8 cellular contexts compared by ENCODE assay signal in the genomic region with DNA sequence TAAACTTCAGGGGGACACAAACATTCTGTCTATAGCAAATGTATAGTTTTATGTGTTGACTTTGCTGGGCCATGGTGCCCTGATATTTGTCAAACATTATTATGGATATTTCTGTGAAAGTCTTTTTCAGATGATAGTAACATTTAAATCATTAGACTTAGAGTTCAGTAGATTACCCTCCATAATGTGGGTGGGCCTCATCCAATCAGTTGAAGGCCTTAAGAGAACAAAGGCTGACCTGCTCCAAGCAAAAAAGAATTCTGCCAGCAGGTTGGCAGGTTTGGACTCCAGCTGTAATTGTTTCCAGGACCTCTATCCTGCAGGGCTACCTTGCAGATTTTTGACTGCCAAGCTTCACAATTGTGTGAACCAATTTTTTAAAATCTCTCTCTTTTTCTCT.
"Had no signal": no experiment of that assay in that cellular context is flagged by ENCODE, and none has a peak within 500 bp of the region (broad histone marks: within the 10 kb centered on the region; RNA-seq: fewer than 3 reads in every experiment).

No MANE protein-coding gene starts in this region.

- FAIRE-seq: G401.6, GM12878, GM12891, GM12892, GM18507, GM19239 had no signal

- ATAC-seq: GM12878 had no signal

- H3K4me3 ChIP-seq: GM12878 had no signal

- DNase-seq: GDM1, GF-D8 had no signal
